In genomic region chr12:47837190-47838171, GRCh38 we compare ENCODE assay signal across 8 cellular contexts. TPM values are rescaled to one million over a fixed set of nuclear protein-coding genes. Genes with fewer than 3 reads are reported as not detected.
DNase-seq lines count a peak whose midpoint lies in the region; ATAC-seq, FAIRE-seq and TF ChIP-seq lines count a peak whose summit lies in the region.

No MANE protein-coding gene starts in this region.

- H3K79me1 ChIP-seq in H9 (ENCODE audit: insufficient read depth, low read depth, low read length, poor library complexity, severe bottlenecking) (no peaks in the 10 kb centered on the region), H1 (ENCODE audit: low read depth, low read length) (no peaks in the 10 kb centered on the region)

- H2AFZ ChIP-seq in H9 (ENCODE audit: low read length) (no peak overlapping the region), H1 (ENCODE audit: low read length) (no peak overlapping the region)

- H3T11ph ChIP-seq in H9 (ENCODE audit: low read length): no peak overlapping the region

- peak; percentile 81 for TF ChIP-seq CTCF in BJ (IDR thresholded peaks at IDR 0.05; ENCODE audit: insufficient read depth, low read depth, low read length)
- TF ChIP-seq CTCF in H9 (conservative IDR thresholded peaks at IDR 0.05): peak; percentile 92
- peak; percentile 75 to 92 (median 83) for TF ChIP-seq CTCF in H1 (IDR thresholded peaks at IDR 0.05; ENCODE audit: control extremely low read depth in 1 of 3, insufficient read depth in 1 of 3, low read depth in 1 of 3, low read length in 3 of 3)
- TF ChIP-seq CTCF in testis (IDR thresholded peaks at IDR 0.05): peak; percentile 97 to 99 (median 97)

- H4K91ac ChIP-seq in H9 (ENCODE audit: insufficient read length, low read depth, low read length): no peak overlapping the region
- no peak overlapping the region for H4K91ac ChIP-seq in H1 (replicated peaks; ENCODE audit: insufficient read length, low read length)

- H3K4me3 Mint-ChIP-seq in H9: no peak overlapping the region
- H3K4me3 Mint-ChIP-seq in activated CD4-positive, alpha-beta memory T cell treated with anti-CD3 and anti-CD28 coated beads, Interleukin-2, amount 10 ng/mL, durations not matched to agents 7 days and 5 days: no peak overlapping the region

- peaks cover 14% of the 10 kb centered on the region; the same call in 1 of the 2 replicates for H3K27me3 Mint-ChIP-seq in H9 (ENCODE audit: low read depth)
- H3K27me3 Mint-ChIP-seq in activated CD4-positive, alpha-beta memory T cell treated with anti-CD3 and anti-CD28 coated beads, Interleukin-2, amount 10 ng/mL, durations not matched to agents 7 days and 5 days: no peaks in the 10 kb centered on the region

- H4K5ac ChIP-seq in H9 (ENCODE audit: insufficient read length, low read depth, low read length) (no peak overlapping the region), H1 (ENCODE audit: insufficient read length, low read depth, low read length) (no peak overlapping the region)

- H3K27me3 ChIP-seq in BJ (ENCODE audit: control insufficient read depth, insufficient read depth, low read length): no peaks in the 10 kb centered on the region
- no peaks in the 10 kb centered on the region for H3K27me3 ChIP-seq in H9 (ENCODE audit: insufficient read depth, low read length)
- H3K27me3 ChIP-seq in H1 (replicated peaks in 1 of 4; ENCODE audit: control insufficient read depth in 3 of 4, extremely low read depth in 1 of 4, insufficient read depth in 3 of 4, low read length in 3 of 4): no peaks in the 10 kb centered on the region; a peak in 1 of 7 replicates
- H3K27me3 ChIP-seq in testis: no peaks in the 10 kb centered on the region

- H2BK5ac ChIP-seq in H9 (ENCODE audit: insufficient read length, low read length) (no peak overlapping the region), H1 (ENCODE audit: low read depth, low read length) (no peak overlapping the region)

- peaks cover 18 to 35% of the 10 kb centered on the region in 2 experiments for H3K4me1 Mint-ChIP-seq in H9
- H3K4me1 Mint-ChIP-seq in activated CD4-positive, alpha-beta memory T cell treated with anti-CD3 and anti-CD28 coated beads, Interleukin-2, amount 10 ng/mL, durations not matched to agents 7 days and 5 days: peaks cover 61% of the 10 kb centered on the region

- no peak overlapping the region; a peak in 1 of 7 replicates for H3K27ac Mint-ChIP-seq in H9
- H3K27ac Mint-ChIP-seq in activated CD4-positive, alpha-beta memory T cell treated with anti-CD3 and anti-CD28 coated beads, Interleukin-2, amount 10 ng/mL, durations not matched to agents 7 days and 5 days: no peak overlapping the region

- no peaks in the 10 kb centered on the region for H3K9me3 ChIP-seq in H9 (ENCODE audit: control insufficient read depth, low read depth, low read length)
- no peaks in the 10 kb centered on the region for H3K9me3 ChIP-seq in H1 (ENCODE audit: insufficient read depth in 2 of 2, low read depth in 1 of 2, low read length in 1 of 2)
- no peaks in the 10 kb centered on the region for H3K9me3 ChIP-seq in testis

- POLR2A ChIA-PET in BJ (lab: Charles Lee): no interaction called here
- POLR2A ChIA-PET in activated CD4-positive, alpha-beta memory T cell treated with anti-CD3 and anti-CD28 coated beads, Interleukin-2, amount 10 ng/mL, durations not matched to agents 7 days and 5 days (lab: Charles Lee): interaction anchor here (0.7 to 19.3 kb wide), 12 partner anchors 10 to 122 kb away, joined by 3 to 1018 read pairs (median 8); partner anchors contain the start of genes HDAC7 and SLC48A1
- POLR2A ChIA-PET in H1 (lab: Charles Lee; ENCODE audit: partially characterized antibody): interaction anchor here (1.0 to 28.4 kb wide), 7 partner anchors 9 to 95 kb away, joined by 3 to 480 read pairs (median 8); partner anchors contain the start of gene HDAC7

- peak; percentile 24 for FAIRE-seq in H1 (lab: Jason Lieb, UNC)

- no peak for TF ChIP-seq EP300 in H1 (IDR thresholded peaks at IDR 0.05; ENCODE audit: borderline replicate concordance in 1 of 2, low read depth in 2 of 2, low read length in 2 of 2)

- WGBS in H9 (ENCODE audit: extremely low coverage, insufficient read length, low lambda C conversion rate): no CpG with 5 or more reads among the region's 13 CpGs
- WGBS in H1 (ENCODE audit: extremely low coverage in 1 of 2, insufficient coverage in 1 of 2, insufficient read length in 1 of 2, insufficient replicate concordance in 2 of 2, low coverage in 1 of 2, low lambda C conversion rate in 2 of 2, missing lambda C conversion rate in 1 of 2), 2 experiments: 67% methylated on average over 13 of the region's 13 CpGs; no CpG with 5 or more reads in 1 of the 2 experiments
- WGBS in testis, 2 donors: 53 to 61% methylated on average over 13 of the region's 13 CpGs

- H3K23ac ChIP-seq in H9 (ENCODE audit: insufficient read length, low read depth, low read length): no peak overlapping the region
- no peak overlapping the region for H3K23ac ChIP-seq in H1 (ENCODE audit: insufficient read length)

- H4K20me1 ChIP-seq in H9 (ENCODE audit: control insufficient read depth, insufficient read depth, insufficient read length) (no peaks in the 10 kb centered on the region), H1 (replicated peaks in 1 of 2; ENCODE audit: control insufficient read depth in 1 of 2, insufficient read depth in 2 of 2, low read length in 2 of 2) (no peaks in the 10 kb centered on the region)

- no peak overlapping the region for H3K9ac ChIP-seq in H9 (ENCODE audit: extremely low read depth, insufficient read length, low read length)
- H3K9ac ChIP-seq in H1 (replicated peaks in 1 of 4; ENCODE audit: extremely low read depth in 1 of 4, low read depth in 3 of 4, low read length in 3 of 4): no peak overlapping the region

- H3K36me3 ChIP-seq in BJ (ENCODE audit: control insufficient read depth, insufficient read depth, low read length) (no peaks in the 10 kb centered on the region), H1 (ENCODE audit: control insufficient read depth in 2 of 4, insufficient read depth in 4 of 4, low read length in 3 of 4) (no peaks in the 10 kb centered on the region), testis (ENCODE audit: low read depth, missing control alignments) (no peaks in the 10 kb centered on the region)

- H3K4me1 ChIP-seq in H9 (ENCODE audit: insufficient read depth, low read length): peaks cover 4% of the 10 kb centered on the region; the same call in 1 of the 2 replicates
- peaks cover 0 to 6% (median under 1%) of the 10 kb centered on the region in 4 experiments; a peak in 3 of 7 replicates for H3K4me1 ChIP-seq in H1 (replicated peaks in 1 of 4; ENCODE audit: control insufficient read depth in 3 of 4, insufficient read depth in 4 of 4, low read length in 3 of 4)
- H3K4me1 ChIP-seq in testis: peaks cover 4% of the 10 kb centered on the region

- H3K27ac ChIP-seq in H9 (ENCODE audit: insufficient read length, low read depth, low read length) (no peak overlapping the region), H1 (ENCODE audit: low read depth, low read length) (no peak overlapping the region), testis (no peak overlapping the region)

- no peak for ATAC-seq in GM21515 (IDR thresholded peaks at IDR 0.05; ENCODE audit: unreplicated experiment)

- H3K18ac ChIP-seq in H9 (ENCODE audit: insufficient read length, low read depth, low read length) (no peak overlapping the region), H1 (ENCODE audit: extremely low read depth, low read length) (0 out of 2 replicates have a peak overlapping the region, but pooled peaks have one; percentile 28)

- H3K56ac ChIP-seq in H9 (ENCODE audit: insufficient read length, low read depth, low read length): no peak overlapping the region
- no peak overlapping the region for H3K56ac ChIP-seq in H1 (replicated peaks; ENCODE audit: insufficient read length, low read depth, low read length)

- H2BK120ac ChIP-seq in H9 (ENCODE audit: low read depth, low read length, poor library complexity, severe bottlenecking): no peak overlapping the region
- H2BK120ac ChIP-seq in H1 (replicated peaks; ENCODE audit: low read depth, low read length): no peak overlapping the region

- H3K36me3 Mint-ChIP-seq in H9 (ENCODE audit: insufficient read depth in 1 of 3, low read depth in 3 of 3): no peaks in the 10 kb centered on the region
- H3K36me3 Mint-ChIP-seq in activated CD4-positive, alpha-beta memory T cell treated with anti-CD3 and anti-CD28 coated beads, Interleukin-2, amount 10 ng/mL, durations not matched to agents 7 days and 5 days (ENCODE audit: low read depth): peaks cover 5% of the 10 kb centered on the region

- no peak overlapping the region for H2BK20ac ChIP-seq in H9 (ENCODE audit: low read depth, low read length, poor library complexity, severe bottlenecking)
- H2BK20ac ChIP-seq in H1 (ENCODE audit: low read length): no peak overlapping the region

- peak; percentile 89 to 93 for TF ChIP-seq RAD21 in H1 (IDR thresholded peaks at IDR 0.05 in 1 of 2, conservative IDR thresholded peaks at IDR 0.05 in 1 of 2; ENCODE audit: low read depth in 2 of 2, low read length in 2 of 2)

- H4K8ac ChIP-seq in H9 (replicated peaks; ENCODE audit: insufficient read length, low read depth, low read length): no peak overlapping the region
- H4K8ac ChIP-seq in H1 (ENCODE audit: extremely low read depth, insufficient read depth, low read length): no peak overlapping the region

- H3K9me3 Mint-ChIP-seq in H9: no peaks in the 10 kb centered on the region; a peak in 1 of 5 replicates
- H3K9me3 Mint-ChIP-seq in activated CD4-positive, alpha-beta memory T cell treated with anti-CD3 and anti-CD28 coated beads, Interleukin-2, amount 10 ng/mL, durations not matched to agents 7 days and 5 days: no peaks in the 10 kb centered on the region

- CTCF ChIA-PET in BJ (lab: Yijun Ruan, JAX): interaction anchor here (0.8 to 17.0 kb wide), 35 partner anchors 9 to 323 kb away, joined by 3 to 248 read pairs (median 16); partner anchors contain the start of genes ENDOU, HDAC7, RAPGEF3 and RPAP3
- CTCF ChIA-PET in activated CD4-positive, alpha-beta memory T cell treated with anti-CD3 and anti-CD28 coated beads, Interleukin-2, amount 10 ng/mL, durations not matched to agents 7 days and 5 days (lab: Charles Lee): interaction anchor here (1.0 to 20.9 kb wide), 22 partner anchors 10 to 126 kb away, joined by 3 to 578 read pairs (median 10); partner anchors contain the start of genes HDAC7, SLC48A1 and TMEM106C
- CTCF ChIA-PET in H1 (lab: Charles Lee; ENCODE audit: partially characterized antibody): interaction anchor here (0.7 to 30.5 kb wide), 42 partner anchors 8 to 1016 kb away, joined by 3 to 2001 read pairs (median 6); partner anchors contain the start of genes ENDOU, HDAC7, SENP1 and SLC48A1

- H3K4me2 ChIP-seq in H9 (ENCODE audit: insufficient read depth, insufficient read length, low read length) (no peak overlapping the region), H1 (ENCODE audit: insufficient read depth in 1 of 2, low read depth in 2 of 2, low read length in 2 of 2) (no peak overlapping the region)

- no peak overlapping the region for H2BK12ac ChIP-seq in H9 (ENCODE audit: insufficient read length, low read depth, low read length)
- 0 out of 2 replicates have a peak overlapping the region, but pooled peaks have one; percentile 56 for H2BK12ac ChIP-seq in H1 (ENCODE audit: low read depth, low read length)

- TF ChIP-seq POLR2A in H1 (IDR thresholded peaks at IDR 0.05; ENCODE audit: control extremely low read depth in 1 of 2, low read depth in 2 of 2, low read length in 2 of 2): no peak
- TF ChIP-seq POLR2A in testis (IDR thresholded peaks at IDR 0.05): no peak

- no peak overlapping the region for H3K4me3 ChIP-seq in BJ (ENCODE audit: low read depth, low read length)
- no peak overlapping the region for H3K4me3 ChIP-seq in H1 (ENCODE audit: extremely low read depth in 1 of 4, insufficient read depth in 2 of 4, low read depth in 3 of 4, low read length in 4 of 4)
- no peak overlapping the region for H3K4me3 ChIP-seq in testis

- H3K23me2 ChIP-seq in H9 (ENCODE audit: insufficient read length, low read depth, low read length, poor library complexity, severe bottlenecking) (no peaks in the 10 kb centered on the region), H1 (ENCODE audit: low read depth, low read length) (no peaks in the 10 kb centered on the region; the same call in 1 of the 2 replicates)

- no peak overlapping the region for H2AK5ac ChIP-seq in H9 (ENCODE audit: insufficient read length, low read length)
- no peak overlapping the region for H2AK5ac ChIP-seq in H1 (ENCODE audit: low read depth, low read length)

- no peak overlapping the region for H3K14ac ChIP-seq in H9 (ENCODE audit: insufficient read depth, low read length)
- H3K14ac ChIP-seq in H1 (ENCODE audit: insufficient read length): no peak overlapping the region

- H2BK15ac ChIP-seq in H9 (ENCODE audit: low read depth, low read length): no peak overlapping the region
- no peak overlapping the region for H2BK15ac ChIP-seq in H1 (ENCODE audit: low read length)

- no peak overlapping the region for H3K4ac ChIP-seq in H9 (ENCODE audit: low read depth, low read length)
- H3K4ac ChIP-seq in H1 (replicated peaks; ENCODE audit: insufficient read length, low read depth, low read length): no peak overlapping the region

- no peaks in the 10 kb centered on the region for H3K79me2 ChIP-seq in H9 (ENCODE audit: insufficient read depth, low read length)
- no peaks in the 10 kb centered on the region for H3K79me2 ChIP-seq in H1 (ENCODE audit: control insufficient read depth in 1 of 2, insufficient read depth in 2 of 2, low read length in 2 of 2)

- DNase-seq in BJ (ENCODE audit: low read depth) (no peak), H9 (peak; percentile 78), NCI-H526 (lab: John Stamatoyannopoulos, UW) (peak; percentile 57 to 87), H1 (ENCODE audit: low read depth in 1 of 2, low spot score in 2 of 2) (peak in 1 of 2 experiments; percentile 86), mesenteric fat pad (ENCODE audit: low spot score) (peak; percentile 18), testis (peak; percentile 84)
- DNase-seq in activated CD4-positive, alpha-beta memory T cell treated with anti-CD3 and anti-CD28 coated beads, Interleukin-2, amount 10 ng/mL, durations not matched to agents 7 days and 5 days: peak; percentile 70

- intact Hi-C loops in testis (cut with DNase I; ENCODE audit: low total_unique reads): loop anchor here (5.0 to 10.0 kb wide), 2 partner anchors 40 to 123 kb away; no protein-coding TSS in a partner anchor

RNA-seq across cellular contexts. Expression of gene HDAC7, which starts 17.8 kb away (rescaled TPM):
- polyA plus RNA-seq in BJ (2011; rRNA removed): 28.2 and 67.0 TPM in 2 replicates
- 34.9 and 35.2 TPM in 2 replicates for polyA minus RNA-seq in BJ (2011; rRNA and poly(A)+ RNA removed)
- 69.3 and 72.1 TPM in 2 replicates for total RNA-seq in H9 (2021)
- 100 to 1,000 TPM; 315 to 328 TPM for total RNA-seq in activated CD4-positive, alpha-beta memory T cell treated with anti-CD3 and anti-CD28 coated beads, Interleukin-2, amount 10 ng/mL, durations not matched to agents 7 days and 5 days
- total RNA-seq in H1 (2021; fragmentation: NEBNext Ultra II Directional; extraction: Animal tissue kit (Norgen Biotek cat#: 25700)): 82.0 and 84.9 TPM in 2 replicates
- polyA plus RNA-seq in H1 (2011; rRNA removed): 25.5 and 52.0 TPM in 2 replicates
- 27.2 TPM for polyA plus RNA-seq in H1 (2011; cell fraction: cytosol; rRNA removed)
- 208 TPM for polyA plus RNA-seq in H1 (2011; cell fraction: nucleus; rRNA removed)
- 46.5 to 68.3 TPM (median 65.5 TPM) in 4 replicates for polyA plus RNA-seq in H1 (2012, experiment 1 of 2)
- polyA plus RNA-seq in H1 (2012, experiment 2 of 2): 57.8 TPM
- 40.9 TPM for polyA plus RNA-seq in H1 (2013, experiment 1 of 2)
- polyA plus RNA-seq in H1 (2013, experiment 2 of 2): 38.9 TPM
- 11.6 and 23.5 TPM in 2 replicates for polyA minus RNA-seq in H1 (2011; rRNA and poly(A)+ RNA removed)
- polyA minus RNA-seq in H1 (2011; cell fraction: cytosol; rRNA and poly(A)+ RNA removed): 27.2 TPM
- 48.1 TPM for polyA minus RNA-seq in H1 (2011; cell fraction: nucleus; rRNA and poly(A)+ RNA removed)
- total RNA-seq in mesenteric fat pad: 105 TPM
- total RNA-seq in testis: 10 to 100 TPM; 39.9 to 70.0 TPM
- 28.2 TPM for polyA plus RNA-seq in testis (ENCODE audit: insufficient read depth, low read depth, low replicate concordance)
